Comparison of ENCODE assay signal across 9 cellular contexts in the genomic region with DNA sequence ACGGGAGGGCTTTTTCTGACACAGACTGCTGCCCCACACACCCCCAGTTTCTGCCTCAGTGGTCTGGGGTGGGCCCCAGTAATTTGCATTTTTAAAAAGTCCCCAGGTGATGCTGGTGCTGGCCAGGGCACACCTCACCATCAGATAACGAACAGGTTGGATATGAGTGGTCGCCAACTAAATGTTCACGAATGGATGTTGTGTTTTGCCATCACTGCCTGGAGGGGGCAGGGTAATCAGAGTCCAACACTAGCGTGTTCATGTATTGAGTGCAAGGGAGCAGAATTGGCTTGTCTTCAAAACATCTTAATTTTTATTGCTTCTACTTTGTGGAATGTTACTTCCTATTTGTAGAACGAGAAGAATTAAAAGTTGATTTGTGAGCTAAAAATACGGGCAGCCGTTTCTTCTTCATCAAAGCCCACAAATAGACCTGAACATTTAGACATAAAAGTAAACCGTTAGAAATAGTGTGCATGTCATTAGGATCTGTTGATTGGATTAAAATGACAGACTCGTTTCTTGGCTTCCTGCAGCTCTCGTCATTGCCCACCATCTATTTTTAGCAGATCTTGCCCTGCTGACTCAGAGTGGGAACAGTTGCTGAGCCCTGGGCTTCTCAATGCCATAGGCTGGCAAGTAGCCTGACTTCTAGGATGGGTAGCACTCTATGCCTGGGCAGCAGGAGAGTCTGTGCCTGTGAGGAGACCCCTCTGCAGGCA. TPM values are rescaled to one million over a fixed set of nuclear protein-coding genes. Genes with fewer than 3 reads are reported as not detected.
DNase-seq lines count a peak whose midpoint lies in the region; ATAC-seq, FAIRE-seq and TF ChIP-seq lines count a peak whose summit lies in the region.
"Had no signal": no experiment of that assay in that cellular context is flagged by ENCODE, and none has a peak within 500 bp of the region (broad histone marks: within the 10 kb centered on the region; RNA-seq: fewer than 3 reads in every experiment).

No MANE protein-coding gene starts in this region.

- H3K4me3 ChIP-seq in AG04450 (ENCODE audit: low read depth, low read length) (no peak overlapping the region), astrocyte of the spinal cord (ENCODE audit: low read depth, low read length) (no peak overlapping the region), kidney (ENCODE audit: low read length in 2 of 2) (no peak overlapping the region), stomach (no peak overlapping the region)

- FAIRE-seq in kidney (lab: Jason Lieb, UNC): no peak
- FAIRE-seq: G401.6 had no signal

- intact Hi-C loops in kidney (cut with DNase I): no loop called here
- intact Hi-C loops in stomach (cut with DNase I; ENCODE audit: low total_unique reads): no loop called here

- no peaks in the 10 kb centered on the region for H3K27me3 ChIP-seq in AG04450 (ENCODE audit: control insufficient read depth, insufficient read depth, low read length)
- no peaks in the 10 kb centered on the region for H3K27me3 ChIP-seq in stomach

- POLR2A ChIA-PET in AG04450 (lab: Yijun Ruan, JAX): no interaction called here

- no peak for TF ChIP-seq EP300 in stomach (IDR thresholded peaks at IDR 0.05)

- CTCF ChIA-PET in AG04450 (lab: Charles Lee): no interaction called here

- H3K9ac ChIP-seq in kidney (ENCODE audit: low read length in 2 of 2): no peak overlapping the region

- peak overlapping the region; percentile 39 for H3K27ac ChIP-seq in AG04450 (ENCODE audit: low read depth, low read length)
- H3K27ac ChIP-seq in kidney (ENCODE audit: low read depth in 2 of 2, low read length in 2 of 2): peak overlapping the region in 1 of 2 donors; percentile 32
- peak overlapping the region; percentile 9 to 69 (median 52) for H3K27ac ChIP-seq in stomach

- WGBS in stomach, 5 donors: 49 to 65% (median 56%) methylated on average over 11 of the region's 11 CpGs

- TF ChIP-seq POLR2A in stomach (IDR thresholded peaks at IDR 0.05): no peak

- no peaks in the 10 kb centered on the region for H3K36me3 ChIP-seq in kidney (ENCODE audit: control insufficient read depth in 1 of 2, insufficient read depth in 2 of 2, low read length in 2 of 2)
- H3K36me3 ChIP-seq in stomach: no peaks in the 10 kb centered on the region

- peaks cover 14 to 26% of the 10 kb centered on the region in 2 donors for H3K4me1 ChIP-seq in kidney (ENCODE audit: control insufficient read depth in 1 of 2, insufficient read depth in 1 of 2, low read depth in 1 of 2, low read length in 2 of 2)
- H3K4me1 ChIP-seq in stomach: peaks cover 23 to 78% (median 60%) of the 10 kb centered on the region in 4 donors

- ATAC-seq in GM18907 (IDR thresholded peaks at IDR 0.05; ENCODE audit: unreplicated experiment) (peak; percentile 88), HG03139 (IDR thresholded peaks at IDR 0.05; ENCODE audit: unreplicated experiment) (peak; percentile 51), SK-N-SH treated with all-trans-retinoic acid at 6 μM for 48 hours (peak; percentile 98)

- H3K9me3 ChIP-seq in AG04450 (ENCODE audit: control insufficient read depth, insufficient read depth, low read length) (no peaks in the 10 kb centered on the region; the same call in 1 of the 2 replicates), kidney (ENCODE audit: control insufficient read depth in 1 of 2, low read length in 2 of 2) (no peaks in the 10 kb centered on the region), stomach (no peaks in the 10 kb centered on the region)

- DNase-seq in AG04450 (ENCODE audit: low read depth, low spot score) (peak; percentile 8), astrocyte of the spinal cord (ENCODE audit: low read depth, low spot score) (peak; percentile 63), kidney (no peak), stomach (no peak), DMS153 treated with DMSO at 0.1 percent for 48 hours (lab: John Stamatoyannopoulos, UW; ENCODE audit: unreplicated experiment) (no peak)

- in situ Hi-C loops in astrocyte of the spinal cord (cut with HindIII; ENCODE audit: low sequenced_read_pairs): no loop called here

- TF ChIP-seq CTCF in AG04450 (IDR thresholded peaks at IDR 0.05; ENCODE audit: low read depth, low read length): no peak
- TF ChIP-seq CTCF in astrocyte of the spinal cord (IDR thresholded peaks at IDR 0.05; ENCODE audit: low read depth, low read length): no peak
- peak; percentile 20 for TF ChIP-seq CTCF in kidney (IDR thresholded peaks at IDR 0.05; ENCODE audit: borderline replicate concordance, extremely low read depth, insufficient read depth)
- TF ChIP-seq CTCF in stomach (IDR thresholded peaks at IDR 0.05): no peak

TF ChIP-seq in SK-N-SH treated with all-trans-retinoic acid at 6 μM for 48 hours, 23 proteins besides CTCF, POLR2A, EP300 and RAD21:
- TF ChIP-seq BACH2 (CRISPR knock-in tag; IDR thresholded peaks at IDR 0.05; ENCODE audit: borderline replicate concordance): no peak
- TF ChIP-seq ARNTL (CRISPR knock-in tag; IDR thresholded peaks at IDR 0.05; ENCODE audit: borderline replicate concordance, low read depth): no peak
- TF ChIP-seq, protein P1, sequence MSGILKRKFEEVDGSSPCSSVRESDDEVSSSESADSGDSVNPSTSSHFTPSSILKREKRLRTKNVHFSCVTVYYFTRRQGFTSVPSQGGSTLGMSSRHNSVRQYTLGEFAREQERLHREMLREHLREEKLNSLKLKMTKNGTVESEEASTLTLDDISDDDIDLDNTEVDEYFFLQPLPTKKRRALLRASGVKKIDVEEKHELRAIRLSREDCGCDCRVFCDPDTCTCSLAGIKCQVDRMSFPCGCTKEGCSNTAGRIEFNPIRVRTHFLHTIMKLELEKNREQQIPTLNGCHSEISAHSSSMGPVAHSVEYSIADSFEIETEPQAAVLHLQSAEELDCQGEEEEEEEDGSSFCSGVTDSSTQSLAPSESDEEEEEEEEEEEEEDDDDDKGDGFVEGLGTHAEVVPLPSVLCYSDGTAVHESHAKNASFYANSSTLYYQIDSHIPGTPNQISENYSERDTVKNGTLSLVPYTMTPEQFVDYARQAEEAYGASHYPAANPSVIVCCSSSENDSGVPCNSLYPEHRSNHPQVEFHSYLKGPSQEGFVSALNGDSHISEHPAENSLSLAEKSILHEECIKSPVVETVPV (CRISPR knock-in tag; IDR thresholded peaks at IDR 0.05): no peak
- no peak for TF ChIP-seq ZFP30 (CRISPR knock-in tag; IDR thresholded peaks at IDR 0.05)
- no peak for TF ChIP-seq PPARA (CRISPR knock-in tag; IDR thresholded peaks at IDR 0.05; ENCODE audit: borderline replicate concordance)
- TF ChIP-seq GLIS3 (CRISPR knock-in tag; IDR thresholded peaks at IDR 0.05): no peak
- TF ChIP-seq, protein P2, sequence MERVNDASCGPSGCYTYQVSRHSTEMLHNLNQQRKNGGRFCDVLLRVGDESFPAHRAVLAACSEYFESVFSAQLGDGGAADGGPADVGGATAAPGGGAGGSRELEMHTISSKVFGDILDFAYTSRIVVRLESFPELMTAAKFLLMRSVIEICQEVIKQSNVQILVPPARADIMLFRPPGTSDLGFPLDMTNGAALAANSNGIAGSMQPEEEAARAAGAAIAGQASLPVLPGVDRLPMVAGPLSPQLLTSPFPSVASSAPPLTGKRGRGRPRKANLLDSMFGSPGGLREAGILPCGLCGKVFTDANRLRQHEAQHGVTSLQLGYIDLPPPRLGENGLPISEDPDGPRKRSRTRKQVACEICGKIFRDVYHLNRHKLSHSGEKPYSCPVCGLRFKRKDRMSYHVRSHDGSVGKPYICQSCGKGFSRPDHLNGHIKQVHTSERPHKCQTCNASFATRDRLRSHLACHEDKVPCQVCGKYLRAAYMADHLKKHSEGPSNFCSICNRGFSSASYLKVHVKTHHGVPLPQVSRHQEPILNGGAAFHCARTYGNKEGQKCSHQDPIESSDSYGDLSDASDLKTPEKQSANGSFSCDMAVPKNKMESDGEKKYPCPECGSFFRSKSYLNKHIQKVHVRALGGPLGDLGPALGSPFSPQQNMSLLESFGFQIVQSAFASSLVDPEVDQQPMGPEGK (CRISPR knock-in tag; IDR thresholded peaks at IDR 0.05; ENCODE audit: borderline replicate concordance): no peak
- TF ChIP-seq TOX (CRISPR knock-in tag; IDR thresholded peaks at IDR 0.05; ENCODE audit: borderline replicate concordance): no peak
- no peak for TF ChIP-seq RARB (CRISPR knock-in tag; IDR thresholded peaks at IDR 0.05)
- TF ChIP-seq TCF4 (CRISPR knock-in tag; IDR thresholded peaks at IDR 0.05; ENCODE audit: borderline replicate concordance): no peak
- TF ChIP-seq ISL1 (CRISPR knock-in tag; IDR thresholded peaks at IDR 0.05): no peak
- no peak for TF ChIP-seq ZFP3 (CRISPR knock-in tag; IDR thresholded peaks at IDR 0.05)
- TF ChIP-seq ZNF8 (CRISPR knock-in tag; IDR thresholded peaks at IDR 0.05): no peak
- TF ChIP-seq ZNF565 (CRISPR knock-in tag; conservative IDR thresholded peaks at IDR 0.05; ENCODE audit: low read depth): no peak
TF ChIP-seq in SK-N-SH treated with all-trans-retinoic acid at 6 μM for 48 hours: peak in this region for 0.

RNA-seq across cellular contexts. Expression of a gene that starts 45.2 kb away (rescaled TPM):
- 18.9 and 20.5 TPM in 2 replicates for polyA plus RNA-seq in AG04450 (2011; rRNA removed)
- 11.6 and 18.2 TPM in 2 replicates for polyA minus RNA-seq in AG04450 (2011; rRNA and poly(A)+ RNA removed)
- total RNA-seq in kidney: 52.9 TPM
- polyA plus RNA-seq in kidney (ENCODE audit: insufficient read depth, low read depth, low replicate concordance): 22.8 TPM
- 10 to 100 TPM; 27.0 to 88.9 (median 40.3) TPM for total RNA-seq in stomach
- 10 to 100 TPM; 23.1 to 61.6 (median 45.5) TPM for polyA plus RNA-seq in stomach

Comparison
In these comparisons a context has a peak if more than half of its experiments do, and no peak if none do; other contexts are left out.
1. DNase-seq: peak in AG04450 (single experiment) and astrocyte of the spinal cord (single experiment); none in kidney (single experiment), stomach (single experiment) and DMS153 treated with DMSO at 0.1 percent for 48 hours (single experiment).
2. Peak in every context shown above with its lines, with median percentiles within 50 percentile points of each other: ATAC-seq.